ENCODE assay signal across 1 cellular context in genomic region chrX:40172980-40173661, GRCh38.
TF ChIP-seq lines count a peak whose summit lies in the region.

No MANE protein-coding gene starts in this region.

TF ChIP-seq in GM23338, 12 proteins besides CTCF, POLR2A, EP300 and RAD21 (continued from another document):
- TF ChIP-seq REST (IDR thresholded peaks at IDR 0.05; ENCODE audit: unreplicated experiment) (no peak), ZNF114 (CRISPR knock-in tag; IDR thresholded peaks at IDR 0.05) (no peak), EZH2phosphoT487 (IDR thresholded peaks at IDR 0.05; ENCODE audit: unreplicated experiment) (no peak), CREB1 (CRISPR knock-in tag; IDR thresholded peaks at IDR 0.05; ENCODE audit: low read depth) (no peak), EZH2 (IDR thresholded peaks at IDR 0.05; ENCODE audit: low read depth, unreplicated experiment) (no peak), STAT1 (IDR thresholded peaks at IDR 0.05; ENCODE audit: unreplicated experiment) (no peak)
TF ChIP-seq in GM23338: peak in this region for 0.
